In the genomic region with DNA sequence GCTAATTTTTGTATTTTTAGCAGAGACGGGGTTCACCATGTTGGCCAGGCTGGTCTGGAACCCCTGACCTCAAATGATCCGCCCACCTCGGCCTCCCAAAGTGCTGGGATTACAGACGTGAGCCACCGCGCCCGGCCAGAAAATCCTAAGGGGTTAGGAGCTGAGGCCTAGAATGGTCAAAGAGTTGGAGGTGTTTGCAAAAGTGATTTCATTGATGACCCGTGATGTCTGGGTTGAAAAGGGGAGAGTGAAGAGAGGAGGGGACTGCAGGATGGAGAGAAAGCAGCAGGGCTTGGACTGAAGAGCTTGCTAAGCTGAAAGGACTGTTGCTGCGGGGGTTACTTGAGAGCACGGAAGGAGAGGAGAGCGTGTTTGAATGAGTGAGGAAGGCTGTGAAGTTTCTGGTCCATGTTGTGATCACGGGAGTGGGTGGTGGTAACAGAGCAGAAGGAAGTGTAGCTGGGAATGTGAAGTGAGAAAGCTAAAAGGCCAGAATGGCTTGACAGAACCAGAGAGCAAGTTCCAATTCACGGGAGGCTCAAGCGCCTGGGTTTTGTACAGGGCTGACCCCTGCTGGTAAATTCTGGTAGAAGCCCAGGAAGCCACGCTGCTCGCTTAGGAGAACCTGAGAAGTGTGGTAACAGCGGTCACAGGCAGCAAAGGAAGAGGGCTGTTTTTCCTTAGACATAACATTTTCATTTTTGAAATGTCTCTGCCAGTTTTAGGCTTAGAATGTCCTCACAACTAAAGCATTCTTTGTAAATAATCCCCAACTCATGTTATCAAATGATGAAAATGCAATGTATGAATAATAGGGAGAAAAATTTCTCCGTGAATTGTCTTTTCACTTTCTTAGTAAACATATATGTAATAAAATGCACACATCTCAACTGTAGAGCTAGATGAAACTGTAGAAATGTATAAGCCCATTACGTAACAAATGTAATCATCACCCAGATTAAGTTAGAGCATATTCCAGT, we compare ENCODE assay signal across 8 cellular contexts. TPM values are rescaled to one million over a fixed set of nuclear protein-coding genes. Genes with fewer than 3 reads are reported as not detected.
DNase-seq lines count a peak whose midpoint lies in the region; ATAC-seq, FAIRE-seq and TF ChIP-seq lines count a peak whose summit lies in the region.

No MANE protein-coding gene starts in this region.

- no peaks in the 10 kb centered on the region for H3K36me3 ChIP-seq in bronchial epithelial cell (ENCODE audit: control insufficient read depth, insufficient read depth, low read length)

- no peak overlapping the region for H3K4me3 ChIP-seq in bronchial epithelial cell (ENCODE audit: low read depth, low read length)

- FAIRE-seq in G401.6 (lab: Jason Lieb, UNC) (peak; percentile 94), bronchial epithelial cell (lab: Jason Lieb, UNC) (no peak)

- DNase-seq in NCI-H2107 (lab: John Stamatoyannopoulos, UW) (peak; percentile 67), WTC11 (ENCODE audit: low spot score) (peak; percentile 82), bronchial epithelial cell (ENCODE audit: low read depth) (peak; percentile 66), iris pigment epithelial cell (ENCODE audit: low read depth) (peak; percentile 85)
- peak; percentile 34 to 68 (median 48) for DNase-seq in stimulated activated CD4-positive, alpha-beta T cell treated with anti-CD3 and anti-CD28 coated beads, Interleukin-12 subunit alpha, Interleukin-12 subunit beta, amount 100 ng/mL, for 48 hours (ENCODE audit: low read depth in 2 of 3, low spot score in 1 of 3)

- CTCF ChIA-PET in WTC11 (lab: Charles Lee): interaction anchor here (0.6 to 2.5 kb wide), 49 partner anchors 9 to 386 kb away, joined by 3 to 26 read pairs (median 4); a partner anchor contains a TSS

- peaks cover 16% of the 10 kb centered on the region for H3K27me3 Mint-ChIP-seq in WTC11 (ENCODE audit: low read depth)

- H3K27me3 ChIP-seq in bronchial epithelial cell (ENCODE audit: control insufficient read depth, insufficient read depth, low read length): no peaks in the 10 kb centered on the region

- ATAC-seq in HG02571 (IDR thresholded peaks at IDR 0.05; ENCODE audit: unreplicated experiment): peak; percentile 66
- peak; percentile 98 for ATAC-seq in WTC11
- no peak for ATAC-seq in HG03460 (IDR thresholded peaks at IDR 0.05; ENCODE audit: unreplicated experiment)

- H3K4me1 Mint-ChIP-seq in WTC11: peaks cover 6% of the 10 kb centered on the region

- no peaks in the 10 kb centered on the region for H3K36me3 Mint-ChIP-seq in WTC11

- POLR2A ChIA-PET in WTC11 (lab: Charles Lee): interaction anchor here (0.6 to 1.0 kb wide), 3 partner anchors 103 to 272 kb away, joined by 3 read pairs; a partner anchor contains a TSS

- H3K9me3 Mint-ChIP-seq in WTC11: peaks cover 7% of the 10 kb centered on the region; the same call in 1 of the 2 replicates

- TF ChIP-seq CTCF in WTC11 (IDR thresholded peaks at IDR 0.05): peak; percentile 45; the same call in 1 of the 2 replicates
- peak; percentile 91 for TF ChIP-seq CTCF in bronchial epithelial cell (IDR thresholded peaks at IDR 0.05; ENCODE audit: insufficient read depth, low read length, severe bottlenecking)

- no peak overlapping the region for H3K4me3 Mint-ChIP-seq in WTC11

- no peak overlapping the region; the same call in 1 of the 2 replicates for H3K27ac Mint-ChIP-seq in WTC11

TF ChIP-seq in WTC11, 78 proteins besides CTCF, POLR2A, EP300 and RAD21:
- no peak for TF ChIP-seq SOX15 (CRISPR knock-in tag; IDR thresholded peaks at IDR 0.05)
- TF ChIP-seq ZNF232 (CRISPR knock-in tag; IDR thresholded peaks at IDR 0.05): 0 out of 2 replicates have a peak, but pooled peaks have one; percentile 33
- 0 out of 2 replicates have a peak, but pooled peaks have one; percentile 33 for TF ChIP-seq GABPB1 (CRISPR knock-in tag; IDR thresholded peaks at IDR 0.05)
- no peak for TF ChIP-seq ETV6 (CRISPR knock-in tag; IDR thresholded peaks at IDR 0.05)
- TF ChIP-seq, protein P1, sequence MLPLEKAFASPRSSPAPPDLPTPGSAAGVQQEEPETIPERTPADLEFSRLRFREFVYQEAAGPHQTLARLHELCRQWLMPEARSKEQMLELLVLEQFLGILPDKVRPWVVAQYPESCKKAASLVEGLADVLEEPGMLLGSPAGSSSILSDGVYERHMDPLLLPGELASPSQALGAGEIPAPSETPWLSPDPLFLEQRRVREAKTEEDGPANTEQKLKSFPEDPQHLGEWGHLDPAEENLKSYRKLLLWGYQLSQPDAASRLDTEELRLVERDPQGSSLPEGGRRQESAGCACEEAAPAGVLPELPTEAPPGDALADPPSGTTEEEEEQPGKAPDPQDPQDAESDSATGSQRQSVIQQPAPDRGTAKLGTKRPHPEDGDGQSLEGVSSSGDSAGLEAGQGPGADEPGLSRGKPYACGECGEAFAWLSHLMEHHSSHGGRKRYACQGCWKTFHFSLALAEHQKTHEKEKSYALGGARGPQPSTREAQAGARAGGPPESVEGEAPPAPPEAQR (CRISPR knock-in tag; IDR thresholded peaks at IDR 0.05): no peak
- no peak for TF ChIP-seq SP1 (CRISPR knock-in tag; conservative IDR thresholded peaks at IDR 0.05)
- TF ChIP-seq ZNF121 (CRISPR knock-in tag; IDR thresholded peaks at IDR 0.05): 0 out of 2 replicates have a peak, but pooled peaks have one; percentile 17
- TF ChIP-seq RORB (CRISPR knock-in tag; IDR thresholded peaks at IDR 0.05): no peak

RNA-seq across cellular contexts. Expression of a gene that starts 40.5 kb away (rescaled TPM):
- total RNA-seq in WTC11 (2021) (160 to 170 TPM (median 168 TPM) in 3 replicates), bronchial epithelial cell (73.7 and 115 TPM in 2 replicates)

RNA-seq across cellular contexts. Expression of a gene that starts 57.3 kb away (rescaled TPM):
- total RNA-seq in WTC11 (2021) (112 to 114 TPM (median 113 TPM) in 3 replicates), bronchial epithelial cell (114 and 125 TPM in 2 replicates)
